Comparison of ENCODE assay signal across 18 cellular contexts in genomic region chr2:55761526-55761925, GRCh38.
DNase-seq lines count a peak whose midpoint lies in the region; ATAC-seq and TF ChIP-seq lines count a peak whose summit lies in the region.
"Had no signal": no experiment of that assay in that cellular context is flagged by ENCODE, and none has a peak within 500 bp of the region (broad histone marks: within the 10 kb centered on the region; RNA-seq: fewer than 3 reads in every experiment).

No MANE protein-coding gene starts in this region.

- CTCF ChIA-PET in BJ (lab: Yijun Ruan, JAX): interaction anchor here (1.3 kb wide), 1 partner anchor 10 kb away, joined by 3 read pairs; no protein-coding TSS in a partner anchor

- DNase-seq in BJ (ENCODE audit: low read depth) (peak; percentile 45), astrocyte of the spinal cord (ENCODE audit: low read depth, low spot score) (peak; percentile 50), fibroblast of pulmonary artery (ENCODE audit: low read depth) (peak; percentile 81), prostate gland (ENCODE audit: low spot score) (peak; percentile 28), NCI-H2081 (lab: John Stamatoyannopoulos, UW) (no peak), NCI-H1048 (lab: John Stamatoyannopoulos, UW) (no peak), A172 (ENCODE audit: low spot score) (no peak)
- DNase-seq: activated CD4-positive, CD25-positive, alpha-beta regulatory T cell; amniotic stem cell; dermis blood vessel endothelial cell; GDM1; NCI-H1092; spleen; stimulated activated naive CD4-positive, alpha-beta T cell treated with Interleukin-2 at 50 U/mL for 16 hours; T-helper 2 cell had no signal

- no peaks in the 10 kb centered on the region for H3K36me3 ChIP-seq in BJ (ENCODE audit: control insufficient read depth, insufficient read depth, low read length)
- no peaks in the 10 kb centered on the region for H3K36me3 ChIP-seq in prostate gland
- H3K36me3 ChIP-seq: esophagus muscularis mucosa, neutrophil, spleen had no signal

- no peaks in the 10 kb centered on the region for H3K4me1 ChIP-seq in prostate gland (replicated peaks)
- H3K4me1 ChIP-seq: spleen had no signal

- in situ Hi-C loops in astrocyte of the spinal cord (cut with HindIII; ENCODE audit: low sequenced_read_pairs): no loop called here

- WGBS in prostate gland: 23% methylated on average over 2 of the region's 2 CpGs

- H3K9me3 ChIP-seq in prostate gland: no peaks in the 10 kb centered on the region
- H3K9me3 ChIP-seq: esophagus muscularis mucosa, neutrophil, spleen had no signal

- POLR2A ChIA-PET in BJ (lab: Charles Lee): interaction anchor here (0.6 to 1.0 kb wide), 4 partner anchors 82 to 231 kb away, joined by 3 to 7 read pairs (median 3); partner anchors contain the start of gene EFEMP1

- intact Hi-C loops in prostate gland (cut with DNase I): loop anchor here (10.0 kb wide), 1 partner anchor 243 kb away; no protein-coding TSS in a partner anchor

- H3K27me3 ChIP-seq in BJ (ENCODE audit: control insufficient read depth, insufficient read depth, low read length) (no peaks in the 10 kb centered on the region), prostate gland (replicated peaks; ENCODE audit: insufficient read depth) (no peaks in the 10 kb centered on the region)
- H3K27me3 ChIP-seq: esophagus muscularis mucosa, neutrophil had no signal

- H3K27ac ChIP-seq in prostate gland: peak overlapping the region in 1 of 2 donors; percentile 1
- H3K27ac ChIP-seq: neutrophil had no signal

- ATAC-seq in GM18505 (IDR thresholded peaks at IDR 0.05; ENCODE audit: unreplicated experiment): no peak

- no peak overlapping the region for H3K4me3 ChIP-seq in BJ (ENCODE audit: low read depth, low read length)
- H3K4me3 ChIP-seq in astrocyte of the spinal cord (ENCODE audit: low read depth, low read length): no peak overlapping the region
- no peak overlapping the region for H3K4me3 ChIP-seq in fibroblast of pulmonary artery (replicated peaks; ENCODE audit: low read depth, low read length)
- no peak overlapping the region for H3K4me3 ChIP-seq in prostate gland
- H3K4me3 ChIP-seq: esophagus muscularis mucosa, spleen had no signal

- no peak for TF ChIP-seq POLR2A in prostate gland (IDR thresholded peaks at IDR 0.05)
- no peak for TF ChIP-seq POLR2A in GM18505 (IDR thresholded peaks at IDR 0.05; ENCODE audit: borderline replicate concordance, extremely low read depth, insufficient read depth, insufficient read length)

- no peak for TF ChIP-seq CTCF in BJ (IDR thresholded peaks at IDR 0.05; ENCODE audit: insufficient read depth, low read depth, low read length)
- TF ChIP-seq CTCF in astrocyte of the spinal cord (IDR thresholded peaks at IDR 0.05; ENCODE audit: low read depth, low read length): no peak
- no peak for TF ChIP-seq CTCF in fibroblast of pulmonary artery (IDR thresholded peaks at IDR 0.05; ENCODE audit: low read length, missing control alignments)
- no peak for TF ChIP-seq CTCF in prostate gland (IDR thresholded peaks at IDR 0.05)

Comparison
In these comparisons a context has a peak if more than half of its experiments do, and no peak if none do; other contexts are left out.
1. DNase-seq: peak in BJ (single experiment), astrocyte of the spinal cord (single experiment), fibroblast of pulmonary artery (single experiment) and prostate gland (single experiment); none in NCI-H2081 (0 of 2), NCI-H1048 (single experiment) and A172 (single experiment).